In genomic region chr1:226223157-226223785, GRCh38 we compare ENCODE assay signal across 8 cellular contexts. TPM values are rescaled to one million over a fixed set of nuclear protein-coding genes. Genes with fewer than 3 reads are reported as not detected.
DNase-seq lines count a peak whose midpoint lies in the region; ATAC-seq and TF ChIP-seq lines count a peak whose summit lies in the region.

Gene MIXL1 (plus strand): TSS chr1:226223664. CDS start chr1:226223682, 18 bp downstream.

- H3K27me3 Mint-ChIP-seq in activated naive CD8-positive, alpha-beta T cell treated with anti-CD3 and anti-CD28 coated beads, Interleukin-2, amount 50 U/mL, for 24 hours: peaks cover 33% of the 10 kb centered on the region

- no peak within 1 kb of the TSS for H3K27ac ChIP-seq in left lung
- no peak within 1 kb of the TSS for H3K27ac ChIP-seq in upper lobe of right lung

- no peaks in the 10 kb centered on the region for H3K9me3 Mint-ChIP-seq in activated naive CD8-positive, alpha-beta T cell treated with anti-CD3 and anti-CD28 coated beads, Interleukin-2, amount 50 U/mL, for 24 hours

- H3K36me3 ChIP-seq in left lung (no peaks in the 10 kb centered on the region), upper lobe of right lung (no peaks in the 10 kb centered on the region)

- H3K9me3 ChIP-seq in left lung (no peaks in the 10 kb centered on the region), upper lobe of right lung (no peaks in the 10 kb centered on the region)

- peak within 1 kb of the TSS; percentile 68 for H3K4me3 Mint-ChIP-seq in activated naive CD8-positive, alpha-beta T cell treated with anti-CD3 and anti-CD28 coated beads, Interleukin-2, amount 50 U/mL, for 24 hours

- H3K36me3 Mint-ChIP-seq in activated naive CD8-positive, alpha-beta T cell treated with anti-CD3 and anti-CD28 coated beads, Interleukin-2, amount 50 U/mL, for 24 hours (ENCODE audit: low read depth): no peaks in the 10 kb centered on the region

- H3K27ac Mint-ChIP-seq in activated naive CD8-positive, alpha-beta T cell treated with anti-CD3 and anti-CD28 coated beads, Interleukin-2, amount 50 U/mL, for 24 hours: no peak within 1 kb of the TSS

- DNase-seq in AG09309 (ENCODE audit: low read depth) (no peak), left lung (no peak), upper lobe of right lung (no peak), NCI-H526 treated with DMSO at 0.1 percent for 48 hours (lab: John Stamatoyannopoulos, UW) (no peak), NCI-H1694 treated with DMSO at 0.1 percent for 48 hours (lab: John Stamatoyannopoulos, UW) (no peak)
- peak; percentile 13 for DNase-seq in activated naive CD8-positive, alpha-beta T cell treated with anti-CD3 and anti-CD28 coated beads, Interleukin-2, amount 50 U/mL, for 24 hours

- ATAC-seq in GM18861 (IDR thresholded peaks at IDR 0.05; ENCODE audit: unreplicated experiment) (peak; percentile 30), HG03095 (IDR thresholded peaks at IDR 0.05; ENCODE audit: unreplicated experiment) (peak; percentile 46), left lung (peak; percentile 33), upper lobe of right lung (peak; percentile 41)
- peak; percentile 17 for ATAC-seq in activated naive CD8-positive, alpha-beta T cell treated with anti-CD3 and anti-CD28 coated beads, Interleukin-2, amount 50 U/mL, for 24 hours

- H3K27me3 ChIP-seq in left lung (peaks cover 8 to 45% of the 10 kb centered on the region in 2 donors), upper lobe of right lung (peaks cover 19% of the 10 kb centered on the region)

- peaks cover 14% of the 10 kb centered on the region for H3K4me1 Mint-ChIP-seq in activated naive CD8-positive, alpha-beta T cell treated with anti-CD3 and anti-CD28 coated beads, Interleukin-2, amount 50 U/mL, for 24 hours

- H3K4me1 ChIP-seq in left lung (peaks cover 0 to 13% of the 10 kb centered on the region in 2 donors), upper lobe of right lung (peaks cover 7% of the 10 kb centered on the region)

- TF ChIP-seq CTCF in AG09309 (IDR thresholded peaks at IDR 0.05; ENCODE audit: control insufficient read depth, insufficient read depth, low read depth, low read length, missing control alignments) (no peak), left lung (IDR thresholded peaks at IDR 0.05) (no peak), upper lobe of right lung (IDR thresholded peaks at IDR 0.05) (no peak)

- intact Hi-C loops in left lung (cut with DNase I) (no loop called here), upper lobe of right lung (cut with DNase I) (no loop called here)

- H3K4me3 ChIP-seq in AG09309 (ENCODE audit: control insufficient read depth, low read depth, low read length): peak within 1 kb of the TSS; percentile 33
- peak within 1 kb of the TSS; percentile 33 to 34 for H3K4me3 ChIP-seq in left lung
- H3K4me3 ChIP-seq in upper lobe of right lung: peak within 1 kb of the TSS; percentile 49

RNA-seq across cellular contexts. Expression of gene MIXL1, which starts in this region (rescaled TPM):
- total RNA-seq in left lung (under 1 TPM in 1 of 2 donors, not detected in 1; 0.35 TPM), upper lobe of right lung (not detected)

Comparison
In these comparisons a context has a peak if more than half of its experiments do, and no peak if none do; other contexts are left out.
1. Peak in ATAC-seq and H3K4me3 ChIP-seq in left lung; RNA of the gene not detected or under 1 TPM.
2. Peak in ATAC-seq and H3K4me3 ChIP-seq in upper lobe of right lung; RNA of the gene not detected or under 1 TPM.